Comparison of ENCODE assay signal across 13 cellular contexts in the genomic region with DNA sequence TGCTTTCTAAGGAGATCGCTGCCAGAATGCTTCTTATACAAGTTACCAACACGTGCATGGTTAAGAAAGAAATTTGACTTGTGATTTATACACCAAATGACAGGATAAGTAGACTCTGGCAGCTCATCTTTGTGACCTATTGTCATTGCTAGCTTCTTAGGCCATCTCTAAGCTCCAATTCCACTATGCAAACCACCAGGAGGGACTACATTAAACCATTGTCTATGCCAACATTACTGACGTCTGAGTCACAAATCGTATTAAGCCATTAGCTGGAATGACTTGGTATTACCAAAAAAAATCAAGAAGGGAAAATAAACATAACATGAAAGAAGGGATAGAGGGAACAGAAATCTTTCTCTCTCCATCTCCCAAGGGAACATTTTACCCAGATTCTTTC. TPM values are rescaled to one million over a fixed set of nuclear protein-coding genes. Genes with fewer than 3 reads are reported as not detected.
DNase-seq lines count a peak whose midpoint lies in the region; ATAC-seq and TF ChIP-seq lines count a peak whose summit lies in the region.
"Had no signal": no experiment of that assay in that cellular context is flagged by ENCODE, and none has a peak within 500 bp of the region (broad histone marks: within the 10 kb centered on the region; RNA-seq: fewer than 3 reads in every experiment).

No MANE protein-coding gene starts in this region.

- CTCF ChIA-PET in GM10248 (lab: Yijun Ruan, JAX) = interaction anchor here (0.9 kb wide), 1 partner anchor 11 kb away, joined by 3 read pairs; no protein-coding TSS in a partner anchor

- WGBS in gastroesophageal sphincter (ENCODE audit: low coverage in 1 of 2), 2 donors = 48 to 50% methylated on average over 4 of the region's 4 CpGs

- peaks cover 16% of the 10 kb centered on the region for H3K36me3 Mint-ChIP-seq in brain

- H3K27me3 Mint-ChIP-seq in brain = no peaks in the 10 kb centered on the region
- H3K27me3 Mint-ChIP-seq: CD8-positive, alpha-beta memory T cell; naive B cell had no signal

- no peak for TF ChIP-seq EP300 in gastroesophageal sphincter (IDR thresholded peaks at IDR 0.05)

- no peaks in the 10 kb centered on the region for H3K9me3 Mint-ChIP-seq in brain
- H3K9me3 Mint-ChIP-seq: CD8-positive, alpha-beta memory T cell; naive B cell had no signal

- H3K27ac Mint-ChIP-seq in brain = peak overlapping the region in 3 of 5 experiments; percentile 12 to 48 (median 45)
- H3K27ac Mint-ChIP-seq: CD8-positive, alpha-beta memory T cell had no signal

- no peak overlapping the region for H3K4me3 ChIP-seq in gastroesophageal sphincter
- H3K4me3 ChIP-seq: PC-9 had no signal

- no peak for ATAC-seq in gastroesophageal sphincter
- ATAC-seq: stimulated activated naive CD8-positive, alpha-beta T cell treated with anti-CD3 and anti-CD28 coated beads, Interleukin-15, Interleukin-2, amounts not matched to agents 100 U/mL and 50 U/mL, for 24 hours had no signal

- H3K27ac ChIP-seq in gastroesophageal sphincter = no peak overlapping the region
- H3K27ac ChIP-seq: PC-9 had no signal

- peaks cover 0 to 75% of the 10 kb centered on the region in 2 donors for H3K36me3 ChIP-seq in gastroesophageal sphincter

- H3K9me3 ChIP-seq in gastroesophageal sphincter = no peaks in the 10 kb centered on the region

- H3K4me3 Mint-ChIP-seq in brain = no peak overlapping the region
- H3K4me3 Mint-ChIP-seq: CD8-positive, alpha-beta memory T cell; naive B cell had no signal

- H3K27me3 ChIP-seq in gastroesophageal sphincter = no peaks in the 10 kb centered on the region

- H3K4me1 ChIP-seq in gastroesophageal sphincter = peaks cover 0 to 7% (median 0%) of the 10 kb centered on the region in 3 donors

- no peak for TF ChIP-seq CTCF in brain (conservative IDR thresholded peaks at IDR 0.05)
- no peak for TF ChIP-seq CTCF in GM10248 (IDR thresholded peaks at IDR 0.05; ENCODE audit: control extremely low read depth, extremely low read depth, low read depth, missing control alignments)
- TF ChIP-seq CTCF in gastroesophageal sphincter (IDR thresholded peaks at IDR 0.05) = no peak

- POLR2A ChIA-PET in GM10248 (lab: Yijun Ruan, JAX) = interaction anchor here (0.7 kb wide), 1 partner anchor 20 kb away, joined by 3 read pairs; no protein-coding TSS in a partner anchor

- DNase-seq in AG08395 (ENCODE audit: low spot score) (peak; percentile 69), HS-5 (ENCODE audit: low read depth) (peak; percentile 29), lung microvascular endothelial cell (ENCODE audit: low read depth in 2 of 2) (peak; percentile 3 to 59), GM10248 (ENCODE audit: extremely low spot score) (no peak)
- no peak for DNase-seq in activated naive CD4-positive, alpha-beta T cell treated with Interleukin-2 at 50 U/mL for 16 hours
- no peak for DNase-seq in activated CD4-positive, alpha-beta T cell treated with anti-CD3 and anti-CD28 coated beads for 4 hours
- DNase-seq: CD8-positive, alpha-beta memory T cell; naive B cell; NCI-H1436 treated with DMSO at 0.1 percent for 48 hours; PC-9; stimulated activated naive CD8-positive, alpha-beta T cell treated with anti-CD3 and anti-CD28 coated beads, Interleukin-15, Interleukin-2, amounts not matched to agents 100 U/mL and 50 U/mL, for 24 hours had no signal

- H3K4me1 Mint-ChIP-seq in brain = no peaks in the 10 kb centered on the region
- H3K4me1 Mint-ChIP-seq: CD8-positive, alpha-beta memory T cell; naive B cell had no signal

- no peak for TF ChIP-seq POLR2A in gastroesophageal sphincter (IDR thresholded peaks at IDR 0.05)

RNA-seq across cellular contexts. Expression of gene VPS33A, which starts 15.8 kb away (rescaled TPM):
- 13.2 TPM for polyA plus RNA-seq in brain (ENCODE audit: insufficient read depth, low read depth, low replicate concordance)
- total RNA-seq in lung microvascular endothelial cell = 13.3 and 14.1 TPM in 2 replicates
- 10 to 100 TPM; 13.0 to 15.1 (median 13.6) TPM for total RNA-seq in gastroesophageal sphincter

RNA-seq across cellular contexts. Expression of gene DIABLO, which starts 56.2 kb away (rescaled TPM):
- 76.7 TPM for polyA plus RNA-seq in brain (ENCODE audit: insufficient read depth, low read depth, low replicate concordance)
- total RNA-seq in lung microvascular endothelial cell = 53.6 and 55.4 TPM in 2 replicates
- total RNA-seq in gastroesophageal sphincter = 10 to 100 TPM; 35.8 to 45.3 (median 38.3) TPM

Comparison
In these comparisons a context has a peak if more than half of its experiments do, and no peak if none do; other contexts are left out.
1. DNase-seq: peak in AG08395 (single experiment), HS-5 (single experiment) and lung microvascular endothelial cell (2 of 2); none in activated naive CD4-positive, alpha-beta T cell treated with Interleukin-2 at 50 U/mL for 16 hours (single experiment), activated CD4-positive, alpha-beta T cell treated with anti-CD3 and anti-CD28 coated beads for 4 hours (0 of 2) and GM10248 (single experiment).